ENCODE assay signal across 2 cellular contexts in genomic region chr3:136708339-136708985, GRCh38.
TF ChIP-seq lines count a peak whose summit lies in the region.

No MANE protein-coding gene starts in this region.

TF ChIP-seq in IMR-90, 13 proteins besides CTCF, POLR2A, EP300 and RAD21 (continued from another document):
- TF ChIP-seq NFE2L2 (IDR thresholded peaks at IDR 0.05; ENCODE audit: low read depth, low read length) (no peak), BHLHE40 (IDR thresholded peaks at IDR 0.05; ENCODE audit: low read depth, low read length) (no peak), MXI1 (IDR thresholded peaks at IDR 0.05; ENCODE audit: borderline replicate concordance, low read depth, low read length) (no peak), CHD1 (IDR thresholded peaks at IDR 0.05; ENCODE audit: low read depth, low read length) (no peak), CEBPB (IDR thresholded peaks at IDR 0.05; ENCODE audit: low read depth, low read length) (peak; percentile 78)

TF ChIP-seq in endothelial cell of umbilical vein, 7 proteins besides CTCF, POLR2A, EP300 and RAD21 (continued from another document):
- TF ChIP-seq, protein P1, sequence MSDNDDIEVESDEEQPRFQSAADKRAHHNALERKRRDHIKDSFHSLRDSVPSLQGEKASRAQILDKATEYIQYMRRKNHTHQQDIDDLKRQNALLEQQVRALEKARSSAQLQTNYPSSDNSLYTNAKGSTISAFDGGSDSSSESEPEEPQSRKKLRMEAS (IDR thresholded peaks at IDR 0.05; ENCODE audit: insufficient read depth, insufficient read length): no peak
- TF ChIP-seq EZH2 (IDR thresholded peaks at IDR 0.05; ENCODE audit: borderline replicate concordance, low read depth, low read length, severe bottlenecking) (no peak), GATA2 (IDR thresholded peaks at IDR 0.05; ENCODE audit: insufficient read depth, insufficient read length, low read depth, low read length) (no peak), POLR2AphosphoS5 (IDR thresholded peaks at IDR 0.05; ENCODE audit: insufficient read depth, low read depth, low read length) (no peak), FOS (IDR thresholded peaks at IDR 0.05; ENCODE audit: borderline replicate concordance, insufficient read depth, low read length) (no peak)
